9 cellular contexts compared by ENCODE assay signal in genomic region chr2:41896186-41896846, GRCh38.
A peak's percentile ranks its signal among the peaks of the same experiment; 100 is the strongest.
DNase-seq lines count a peak whose midpoint lies in the region; ATAC-seq, FAIRE-seq and TF ChIP-seq lines count a peak whose summit lies in the region.
"Had no signal": no experiment of that assay in that cellular context is flagged by ENCODE, and none has a peak within 500 bp of the region (broad histone marks: within the 10 kb centered on the region; RNA-seq: fewer than 3 reads in every experiment).

No MANE protein-coding gene starts in this region.

- no peaks in the 10 kb centered on the region for H3K27me3 ChIP-seq in ascending aorta

- peak; percentile 68 for ATAC-seq in GM19324 (IDR thresholded peaks at IDR 0.05; ENCODE audit: low FRiP score, unreplicated experiment)
- peak; percentile 88 for ATAC-seq in HG03095 (IDR thresholded peaks at IDR 0.05; ENCODE audit: unreplicated experiment)

- DNase-seq in GM12891 (ENCODE audit: insufficient read length, low spot score) (no peak), ascending aorta (ENCODE audit: low spot score in 2 of 2) (no peak), occipital lobe (lab: John Stamatoyannopoulos, UW) (no peak), NCI-H526 treated with DMSO at 0.1 percent for 48 hours (lab: John Stamatoyannopoulos, UW) (no peak), NCI-H82 treated with DMSO at 0.1 percent for 48 hours (lab: John Stamatoyannopoulos, UW; ENCODE audit: unreplicated experiment) (no peak), AG08396 (ENCODE audit: low spot score) (no peak)
- DNase-seq: esophagus squamous epithelium had no signal

- no peak overlapping the region for H3K4me3 ChIP-seq in ascending aorta
- H3K4me3 ChIP-seq: esophagus squamous epithelium had no signal

- intact Hi-C loops in ascending aorta (cut with DNase I): loop anchor here (5.0 kb wide), 1 partner anchor 46 kb away; no protein-coding TSS in a partner anchor

- H3K27ac ChIP-seq in ascending aorta: peak overlapping the region; percentile 71 to 82
- H3K27ac ChIP-seq: esophagus squamous epithelium had no signal

- TF ChIP-seq CTCF in ascending aorta (IDR thresholded peaks at IDR 0.05): no peak

- no peak for TF ChIP-seq POLR2A in GM12891 (IDR thresholded peaks at IDR 0.05; ENCODE audit: low read depth, low read length)

- FAIRE-seq in GM12891 (lab: Jason Lieb, UNC): peak; percentile 84

- H3K9me3 ChIP-seq in ascending aorta: no peaks in the 10 kb centered on the region
- H3K9me3 ChIP-seq: esophagus squamous epithelium had no signal

- no peaks in the 10 kb centered on the region for H3K36me3 ChIP-seq in ascending aorta
- H3K36me3 ChIP-seq: esophagus squamous epithelium had no signal

- peaks cover 6 to 32% of the 10 kb centered on the region in 2 donors for H3K4me1 ChIP-seq in ascending aorta

TF ChIP-seq in GM12891, 5 proteins besides CTCF, POLR2A, EP300 and RAD21:
- TF ChIP-seq SPI1 (IDR thresholded peaks at IDR 0.05; ENCODE audit: low read depth, low read length) (no peak), POU2F2 (IDR thresholded peaks at IDR 0.05; ENCODE audit: low read depth, low read length) (no peak), TAF1 (IDR thresholded peaks at IDR 0.05; ENCODE audit: low read depth, low read length) (no peak), PAX5 (IDR thresholded peaks at IDR 0.05; ENCODE audit: insufficient read depth, low read length, severe bottlenecking) (no peak), POLR2AphosphoS5 (IDR thresholded peaks at IDR 0.05; ENCODE audit: low read depth, low read length) (no peak)
TF ChIP-seq in GM12891: peak in this region for 0.
